Comparison of ENCODE assay signal across 24 cellular contexts in genomic region chr4:23839279-23839678, GRCh38. TPM values are rescaled to one million over a fixed set of nuclear protein-coding genes. Genes with fewer than 3 reads are reported as not detected.
"Had no signal": no experiment of that assay in that cellular context is flagged by ENCODE, and none has a peak within 500 bp of the region (broad histone marks: within the 10 kb centered on the region; RNA-seq: fewer than 3 reads in every experiment).

No MANE protein-coding gene starts in this region.

- H3K4me1 ChIP-seq: ascending aorta, SJCRH30 had no signal

- H3K9me3 Mint-ChIP-seq: activated CD8-positive, alpha-beta T cell treated with anti-CD3 and anti-CD28 coated beads for 36 hours; activated naive CD4-positive, alpha-beta T cell treated with anti-CD3 and anti-CD28 coated beads, Interleukin-2, amount 50 U/mL, for 24 hours; activated T-helper 1 cell treated with anti-CD3 and anti-CD28 coated beads, Interleukin-12 subunit alpha, Interleukin-12 subunit beta, Interleukin-2, Interleukin-4 antibody, amounts not matched to agents 30 ng/mL and 10 ng/mL and 1 ng/mL, durations not matched to agents 14 hours and 24 hours and 36 hours had no signal

- H3K9me2 ChIP-seq: SK-N-SH had no signal

- ATAC-seq: activated CD4-positive, CD25-positive, alpha-beta regulatory T cell treated with anti-CD3 and anti-CD28 coated beads, Interleukin-2, amount 50 U/mL, for 24 hours; activated CD8-positive, alpha-beta T cell treated with anti-CD3 and anti-CD28 coated beads for 36 hours; body of pancreas had no signal

- H3K4me3 ChIP-seq: ascending aorta, body of pancreas, SJCRH30 had no signal

- H3K27me3 ChIP-seq: ascending aorta, body of pancreas had no signal

- H3K27me3 Mint-ChIP-seq: activated CD8-positive, alpha-beta T cell treated with anti-CD3 and anti-CD28 coated beads for 36 hours; activated naive CD4-positive, alpha-beta T cell treated with anti-CD3 and anti-CD28 coated beads, Interleukin-2, amount 50 U/mL, for 24 hours had no signal

- H3K36me3 ChIP-seq: ascending aorta, SJCRH30, WERI-Rb-1 had no signal

- H3K4me3 Mint-ChIP-seq: activated CD8-positive, alpha-beta T cell treated with anti-CD3 and anti-CD28 coated beads for 36 hours; activated naive CD4-positive, alpha-beta T cell treated with anti-CD3 and anti-CD28 coated beads, Interleukin-2, amount 50 U/mL, for 24 hours; activated T-helper 1 cell treated with anti-CD3 and anti-CD28 coated beads, Interleukin-12 subunit alpha, Interleukin-12 subunit beta, Interleukin-2, Interleukin-4 antibody, amounts not matched to agents 30 ng/mL and 10 ng/mL and 1 ng/mL, durations not matched to agents 14 hours and 24 hours and 36 hours had no signal

- H3K36me3 Mint-ChIP-seq: activated naive CD4-positive, alpha-beta T cell treated with anti-CD3 and anti-CD28 coated beads, Interleukin-2, amount 50 U/mL, for 24 hours had no signal

- DNase-seq: activated CD4-positive, alpha-beta T cell treated with anti-CD3 and anti-CD28 coated beads for 4 hours; activated CD8-positive, alpha-beta memory T cell treated with anti-CD3 and anti-CD28 coated beads, Interleukin-2, amount 50 U/mL, for 48 hours; activated CD8-positive, alpha-beta T cell treated with anti-CD3 and anti-CD28 coated beads for 36 hours; activated effector memory CD4-positive, alpha-beta T cell treated with Interleukin-2 at 50 U/mL for 16 hours; activated naive CD4-positive, alpha-beta T cell; activated T-cell treated with anti-CD3 and anti-CD28 coated beads, Interleukin-2, amount 50 U/mL, for 1 hour; body of pancreas; Kasumi-1; KBM-7; NCI-H146; NCI-H1930; NCI-H2171 treated with DMSO at 0.1 percent for 48 hours; NCI-H226; NCI-H526; NCI-H774; SJCRH30; SK-N-SH; T-helper 1 cell; WERI-Rb-1 had no signal

- H3K4me2 ChIP-seq: SK-N-SH had no signal

- H3K27ac Mint-ChIP-seq: activated CD8-positive, alpha-beta T cell treated with anti-CD3 and anti-CD28 coated beads for 36 hours; activated naive CD4-positive, alpha-beta T cell treated with anti-CD3 and anti-CD28 coated beads, Interleukin-2, amount 50 U/mL, for 24 hours; activated T-helper 1 cell treated with anti-CD3 and anti-CD28 coated beads, Interleukin-12 subunit alpha, Interleukin-12 subunit beta, Interleukin-2, Interleukin-4 antibody, amounts not matched to agents 30 ng/mL and 10 ng/mL and 1 ng/mL, durations not matched to agents 14 hours and 24 hours and 36 hours had no signal

- H3K27ac ChIP-seq: ascending aorta, SJCRH30, WERI-Rb-1 had no signal

- H3K4me1 Mint-ChIP-seq: activated naive CD4-positive, alpha-beta T cell treated with anti-CD3 and anti-CD28 coated beads, Interleukin-2, amount 50 U/mL, for 24 hours had no signal

RNA-seq across cellular contexts. Expression of gene PPARGC1A, which starts 50.6 kb away (rescaled TPM):
- total RNA-seq: activated CD8-positive, alpha-beta T cell treated with anti-CD3 and anti-CD28 coated beads for 36 hours; activated T-helper 1 cell treated with anti-CD3 and anti-CD28 coated beads, Interleukin-12 subunit alpha, Interleukin-12 subunit beta, Interleukin-2, Interleukin-4 antibody, amounts not matched to agents 30 ng/mL and 10 ng/mL and 1 ng/mL, durations not matched to agents 14 hours and 24 hours and 36 hours; T-helper 2 cell treated with Interferon-gamma antibody and Interleukin-4, amounts not matched to agents 100 ng/mL and 5 ng/mL, for 36 hours had no signal
